Comparison of ENCODE assay signal across 8 cellular contexts in the genomic region with DNA sequence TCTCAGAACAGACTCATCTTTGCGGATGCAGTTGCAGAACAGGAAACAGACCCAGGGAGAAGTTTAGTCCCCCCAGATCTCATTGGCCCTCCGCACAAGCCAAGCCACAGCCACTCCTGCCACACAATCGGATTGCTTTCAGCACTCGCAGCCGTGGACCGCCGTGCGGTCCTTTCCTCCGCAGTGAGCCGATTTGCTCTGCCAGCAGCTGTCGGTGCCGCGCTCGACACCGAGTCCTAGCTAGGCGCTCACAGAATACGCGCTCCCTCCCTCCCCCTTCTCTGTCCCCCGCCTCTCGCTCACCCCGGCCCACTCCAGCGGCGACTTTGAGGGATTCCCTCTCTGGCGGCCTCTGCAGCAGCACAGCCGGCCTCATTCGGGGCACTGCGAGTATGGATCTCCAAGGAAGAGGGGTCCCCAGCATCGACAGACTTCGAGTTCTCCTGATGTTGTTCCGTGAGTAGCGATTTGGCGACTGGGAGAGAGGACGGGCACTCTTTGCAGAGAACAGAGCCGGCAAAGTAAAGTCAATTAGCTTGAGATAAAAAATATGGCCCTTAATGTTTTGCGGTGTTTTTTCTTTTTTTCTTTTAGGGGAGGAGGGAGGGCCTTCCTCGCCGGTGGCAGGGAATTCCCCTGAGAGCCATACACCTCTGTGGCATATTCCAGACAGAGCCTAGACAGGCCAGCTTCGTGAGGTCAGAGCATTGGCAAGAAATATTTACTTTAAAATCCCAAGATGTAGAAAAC. TPM values are rescaled to one million over a fixed set of nuclear protein-coding genes. Genes with fewer than 3 reads are reported as not detected.
DNase-seq lines count a peak whose midpoint lies in the region; ATAC-seq and TF ChIP-seq lines count a peak whose summit lies in the region.

A gene with protein sequence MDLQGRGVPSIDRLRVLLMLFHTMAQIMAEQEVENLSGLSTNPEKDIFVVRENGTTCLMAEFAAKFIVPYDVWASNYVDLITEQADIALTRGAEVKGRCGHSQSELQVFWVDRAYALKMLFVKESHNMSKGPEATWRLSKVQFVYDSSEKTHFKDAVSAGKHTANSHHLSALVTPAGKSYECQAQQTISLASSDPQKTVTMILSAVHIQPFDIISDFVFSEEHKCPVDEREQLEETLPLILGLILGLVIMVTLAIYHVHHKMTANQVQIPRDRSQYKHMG (plus strand): TSS at position 130 of the 750 bp plus-strand sequence. CDS start 263 bp downstream, at position 393.

- no peak for TF ChIP-seq POLR2A in esophagus squamous epithelium (IDR thresholded peaks at IDR 0.05)

- H3K27me3 ChIP-seq in esophagus squamous epithelium, result peaks cover 0 to 93% (median 2%) of the 10 kb centered on the region in 4 donors

- 3 to 5% methylated on average over 19 of the region's 38 CpGs for WGBS in esophagus squamous epithelium, 2 donors

- H3K36me3 ChIP-seq in esophagus squamous epithelium, result no peaks in the 10 kb centered on the region

- no peaks in the 10 kb centered on the region for H3K9me3 ChIP-seq in esophagus squamous epithelium

- ATAC-seq in GM19397 (IDR thresholded peaks at IDR 0.05; ENCODE audit: unreplicated experiment) (peak; percentile 41), HG03432 (IDR thresholded peaks at IDR 0.05; ENCODE audit: unreplicated experiment) (no peak)

- peaks cover 92% of the 10 kb centered on the region for H3K27me3 Mint-ChIP-seq in osteocyte (ENCODE audit: unreplicated experiment)

- peaks cover 0 to 27% (median 17%) of the 10 kb centered on the region in 3 donors for H3K4me1 ChIP-seq in esophagus squamous epithelium

- TF ChIP-seq CTCF in esophagus squamous epithelium (IDR thresholded peaks at IDR 0.05) (no peak), osteocyte (IDR thresholded peaks at IDR 0.05) (no peak)

- peak within 1 kb of the TSS; percentile 74 for H3K4me3 Mint-ChIP-seq in osteocyte (ENCODE audit: unreplicated experiment)

- H3K4me1 Mint-ChIP-seq in osteocyte (ENCODE audit: unreplicated experiment), result peaks cover 23% of the 10 kb centered on the region

- DNase-seq in NCI-H524 (lab: John Stamatoyannopoulos, UW) (peak; percentile 73 to 86), esophagus squamous epithelium (lab: John Stamatoyannopoulos, UW) (no peak), osteocyte (ENCODE audit: extremely low spot score, unreplicated experiment) (no peak), OCI-M1 (lab: John Stamatoyannopoulos, UW) (no peak), LoVo (ENCODE audit: low spot score) (no peak), SHP77 treated with DMSO at 0.1 percent for 48 hours (lab: John Stamatoyannopoulos, UW) (no peak)

- intact Hi-C loops in esophagus squamous epithelium (cut with DNase I), result no loop called here

- no peak within 1 kb of the TSS for H3K27ac Mint-ChIP-seq in osteocyte (ENCODE audit: unreplicated experiment)

- no peaks in the 10 kb centered on the region for H3K9me3 Mint-ChIP-seq in osteocyte (ENCODE audit: unreplicated experiment)

- H3K36me3 Mint-ChIP-seq in osteocyte (ENCODE audit: unreplicated experiment), result no peaks in the 10 kb centered on the region

- no peak within 1 kb of the TSS for H3K27ac ChIP-seq in esophagus squamous epithelium

- peak within 1 kb of the TSS in 3 of 4 donors; percentile 10 to 48 (median 26) for H3K4me3 ChIP-seq in esophagus squamous epithelium

RNA-seq across cellular contexts. Expression of the gene that starts here (rescaled TPM):
- not detected for total RNA-seq in esophagus squamous epithelium
- total RNA-seq in osteocyte, result 0.76 and 0.86 TPM in 2 replicates

Comparison
In these comparisons a context has a peak if more than half of its experiments do, and no peak if none do; other contexts are left out.
1. DNase-seq: peak in NCI-H524 (2 of 2); none in esophagus squamous epithelium (single experiment), osteocyte (single experiment), OCI-M1 (single experiment), LoVo (single experiment) and SHP77 treated with DMSO at 0.1 percent for 48 hours (single experiment).